In genomic region chr4:153281476-153281875, GRCh38 we compare ENCODE assay signal across 25 cellular contexts.
"Had no signal": no experiment of that assay in that cellular context is flagged by ENCODE, and none has a peak within 500 bp of the region (broad histone marks: within the 10 kb centered on the region; RNA-seq: fewer than 3 reads in every experiment).

No MANE protein-coding gene starts in this region.

- H3K4me3 ChIP-seq: lung, neural progenitor cell, sigmoid colon, smooth muscle cell, stomach, suprapubic skin, tibial nerve had no signal

- FAIRE-seq: endometrium, kidney, urothelium cell line had no signal

- H3K9me3 ChIP-seq: suprapubic skin had no signal

- H3K4me1 Mint-ChIP-seq: activated naive CD8-positive, alpha-beta T cell treated with anti-CD3 and anti-CD28 coated beads, Interleukin-2, amount 50 U/mL, for 24 hours; neural progenitor cell; stimulated activated memory B cell treated with anti-CD40 and anti-IgM and Interleukin-4, amounts not matched to agents 10 μg/mL and 1 μg/mL and 100 μg/mL, for 72 hours had no signal

- H3K27me3 ChIP-seq: foreskin keratinocyte, neural progenitor cell, sigmoid colon, stomach, suprapubic skin, tibial nerve had no signal

- H3K27ac Mint-ChIP-seq: activated CD8-positive, alpha-beta T cell treated with anti-CD3 and anti-CD28 coated beads, Interleukin-2, amount 10 ng/mL, durations not matched to agents 7 days and 5 days; activated naive CD8-positive, alpha-beta T cell treated with anti-CD3 and anti-CD28 coated beads, Interleukin-2, amount 50 U/mL, for 24 hours; activated T-helper 1 cell treated with anti-CD3 and anti-CD28 coated beads, Interleukin-12 subunit alpha, Interleukin-12 subunit beta, Interleukin-2, Interleukin-4 antibody, amounts not matched to agents 30 ng/mL and 10 ng/mL and 1 ng/mL, durations not matched to agents 14 hours and 24 hours and 36 hours; naive thymus-derived CD4-positive, alpha-beta T cell; neural progenitor cell; progenitor cell of endocrine pancreas; stimulated activated memory B cell treated with anti-CD40 and anti-IgM and Interleukin-4, amounts not matched to agents 10 μg/mL and 1 μg/mL and 100 μg/mL, for 72 hours had no signal

- H3K27me3 Mint-ChIP-seq: activated naive CD8-positive, alpha-beta T cell treated with anti-CD3 and anti-CD28 coated beads, Interleukin-2, amount 50 U/mL, for 24 hours; naive thymus-derived CD4-positive, alpha-beta T cell; progenitor cell of endocrine pancreas; stimulated activated memory B cell treated with anti-CD40 and anti-IgM and Interleukin-4, amounts not matched to agents 10 μg/mL and 1 μg/mL and 100 μg/mL, for 72 hours had no signal

- H3K4me3 Mint-ChIP-seq: activated CD8-positive, alpha-beta T cell treated with anti-CD3 and anti-CD28 coated beads, Interleukin-2, amount 10 ng/mL, durations not matched to agents 7 days and 5 days; activated naive CD8-positive, alpha-beta T cell treated with anti-CD3 and anti-CD28 coated beads, Interleukin-2, amount 50 U/mL, for 24 hours; activated T-helper 1 cell treated with anti-CD3 and anti-CD28 coated beads, Interleukin-12 subunit alpha, Interleukin-12 subunit beta, Interleukin-2, Interleukin-4 antibody, amounts not matched to agents 30 ng/mL and 10 ng/mL and 1 ng/mL, durations not matched to agents 14 hours and 24 hours and 36 hours; naive thymus-derived CD4-positive, alpha-beta T cell; neural progenitor cell; stimulated activated memory B cell treated with anti-CD40 and anti-IgM and Interleukin-4, amounts not matched to agents 10 μg/mL and 1 μg/mL and 100 μg/mL, for 72 hours had no signal

- ATAC-seq: activated CD8-positive, alpha-beta T cell treated with anti-CD3 and anti-CD28 coated beads, Interleukin-2, amount 10 ng/mL, durations not matched to agents 7 days and 5 days; activated naive CD8-positive, alpha-beta T cell treated with anti-CD3 and anti-CD28 coated beads, Interleukin-2, amount 50 U/mL, for 24 hours; foreskin keratinocyte; naive thymus-derived CD4-positive, alpha-beta T cell; stimulated activated memory B cell treated with anti-CD40 and anti-IgM and Interleukin-4, amounts not matched to agents 10 μg/mL and 1 μg/mL and 100 μg/mL, for 72 hours had no signal

- H2AFZ ChIP-seq: neural progenitor cell had no signal

- H3K4me2 ChIP-seq: neural progenitor cell, smooth muscle cell had no signal

- DNase-seq: activated CD4-positive, alpha-beta T cell treated with anti-CD3 and anti-CD28 coated beads, Interleukin-2, amount 50 U/mL, for 1 hour; activated CD4-positive, CD25-positive, alpha-beta regulatory T cell treated with anti-CD3 and anti-CD28 coated beads, Interleukin-2, amount 50 U/mL, for 72 hours; activated CD8-positive, alpha-beta T cell treated with anti-CD3 and anti-CD28 coated beads, Interleukin-2, amount 10 ng/mL, durations not matched to agents 7 days and 5 days; activated gamma-delta T cell; activated naive CD4-positive, alpha-beta T cell treated with anti-CD3 and anti-CD28 coated beads, Interleukin-2, amount 50 U/mL, for 16 hours; activated naive CD8-positive, alpha-beta T cell treated with anti-CD3 and anti-CD28 coated beads, Interleukin-2, amount 50 U/mL, for 24 hours; erythroblast; foreskin keratinocyte; kidney; naive thymus-derived CD4-positive, alpha-beta T cell; retina; sigmoid colon; stimulated activated CD4-positive, alpha-beta T cell treated with anti-CD3 and anti-CD28 coated beads, Interleukin-15, amount 100 ng/mL, for 24 hours; stomach had no signal

- H3K27ac ChIP-seq: foreskin keratinocyte, neural progenitor cell, sigmoid colon, stomach, suprapubic skin, tibial nerve, VCaP had no signal

- H3K4me1 ChIP-seq: foreskin keratinocyte, neural progenitor cell had no signal
